In the genomic region with DNA sequence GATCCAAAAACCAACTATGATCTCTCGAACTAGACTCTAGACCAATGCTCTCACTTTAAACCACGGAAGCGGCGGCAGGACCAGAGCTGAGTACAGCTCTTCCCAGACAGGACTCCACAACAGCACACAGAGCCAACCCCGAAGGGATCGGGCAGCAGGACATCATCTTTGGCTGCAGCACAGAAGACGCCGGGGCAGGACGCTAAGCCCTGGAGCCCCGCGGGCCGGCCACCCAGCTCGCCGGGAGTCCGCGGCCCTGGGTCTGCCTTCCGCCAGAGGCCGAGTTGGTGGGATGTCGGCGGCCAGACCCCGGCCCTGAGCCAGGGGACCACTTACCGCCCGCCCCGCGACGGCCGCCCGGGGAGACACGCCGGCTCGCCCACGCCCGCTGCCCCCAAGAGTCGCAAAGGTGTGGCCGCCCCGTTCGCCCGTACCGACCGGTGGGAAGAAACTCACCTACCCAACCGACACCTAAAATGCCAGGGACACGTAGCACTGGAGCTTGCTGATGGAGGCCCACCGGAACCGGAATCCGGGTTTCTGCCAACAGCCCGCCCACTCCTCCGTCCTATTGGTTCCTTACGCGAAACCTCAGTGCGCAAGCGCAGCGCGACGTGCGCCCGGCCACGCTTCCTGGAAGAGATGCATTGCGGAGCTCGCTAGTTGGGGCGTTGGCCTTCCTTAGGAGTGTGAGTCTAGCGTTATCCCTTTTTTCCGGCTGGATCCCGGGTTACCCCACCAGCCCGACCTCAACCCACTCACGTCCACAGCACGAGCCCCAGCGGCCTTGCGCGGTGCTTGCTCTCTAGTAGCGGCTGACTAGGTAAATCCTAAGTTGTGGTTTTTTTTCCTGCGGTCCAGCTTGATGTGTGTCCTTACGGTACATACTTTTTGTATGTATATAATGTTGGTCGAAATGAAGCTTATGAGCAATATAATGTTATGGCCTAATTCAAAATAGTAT, we compare ENCODE assay signal across 1 cellular context.
A peak's percentile ranks its signal among the peaks of the same experiment; 100 is the strongest.
TF ChIP-seq lines count a peak whose summit lies in the region.

A gene (minus strand): TSS at position 510 of the 964 bp plus-strand sequence. CDS start 1,623 bp downstream, outside the sequence.

TF ChIP-seq in K562, 482 proteins besides CTCF, POLR2A, EP300 and RAD21 (continued from another document):
- TF ChIP-seq JUND (IDR thresholded peaks at IDR 0.05; ENCODE audit: borderline replicate concordance, low read depth, low read length) (peak; percentile 34; the same call in 1 of the 2 replicates), JUND (tag; IDR thresholded peaks at IDR 0.05; ENCODE audit: borderline replicate concordance, low read depth, low read length) (no peak; the same call in 2 of the 3 replicates), ZNF133 (CRISPR knock-in tag; IDR thresholded peaks at IDR 0.05) (no peak), ATF7 (IDR thresholded peaks at IDR 0.05) (peak; percentile 53), PRPF4 (IDR thresholded peaks at IDR 0.05; ENCODE audit: insufficient read depth, low read depth, low read length, poor library complexity, severe bottlenecking) (no peak), ZKSCAN8 (CRISPR knock-in tag; IDR thresholded peaks at IDR 0.05) (no peak), SRF (CRISPR knock-in tag; IDR thresholded peaks at IDR 0.05) (no peak; a peak in 1 of 4 replicates), ZEB2 (IDR thresholded peaks at IDR 0.05) (no peak), ZNF57 (CRISPR knock-in tag; IDR thresholded peaks at IDR 0.05) (0 out of 2 replicates have a peak, but pooled peaks have one; percentile 46), LARP7 (IDR thresholded peaks at IDR 0.05) (no peak), NUFIP1 (IDR thresholded peaks at IDR 0.05; ENCODE audit: partially characterized antibody) (no peak), ZNF212 (CRISPR knock-in tag; IDR thresholded peaks at IDR 0.05) (no peak), MBD2 (IDR thresholded peaks at IDR 0.05; ENCODE audit: borderline replicate concordance, low read depth) (peak; percentile 68; the same call in 1 of the 2 replicates), NR1H2 (CRISPR knock-in tag; IDR thresholded peaks at IDR 0.05) (no peak), ZNF184 (CRISPR knock-in tag; IDR thresholded peaks at IDR 0.05) (no peak), PTBP1 (IDR thresholded peaks at IDR 0.05; ENCODE audit: low read depth, low read length) (no peak), ZFX (CRISPR knock-in tag; IDR thresholded peaks at IDR 0.05) (peak; percentile 92), NFXL1 (CRISPR knock-in tag; IDR thresholded peaks at IDR 0.05) (no peak), ELF2 (CRISPR knock-in tag; IDR thresholded peaks at IDR 0.05) (peak; percentile 59; the same call in 1 of the 2 replicates), NR3C1 (CRISPR knock-in tag; IDR thresholded peaks at IDR 0.05) (no peak)
- TF ChIP-seq, protein P1, sequence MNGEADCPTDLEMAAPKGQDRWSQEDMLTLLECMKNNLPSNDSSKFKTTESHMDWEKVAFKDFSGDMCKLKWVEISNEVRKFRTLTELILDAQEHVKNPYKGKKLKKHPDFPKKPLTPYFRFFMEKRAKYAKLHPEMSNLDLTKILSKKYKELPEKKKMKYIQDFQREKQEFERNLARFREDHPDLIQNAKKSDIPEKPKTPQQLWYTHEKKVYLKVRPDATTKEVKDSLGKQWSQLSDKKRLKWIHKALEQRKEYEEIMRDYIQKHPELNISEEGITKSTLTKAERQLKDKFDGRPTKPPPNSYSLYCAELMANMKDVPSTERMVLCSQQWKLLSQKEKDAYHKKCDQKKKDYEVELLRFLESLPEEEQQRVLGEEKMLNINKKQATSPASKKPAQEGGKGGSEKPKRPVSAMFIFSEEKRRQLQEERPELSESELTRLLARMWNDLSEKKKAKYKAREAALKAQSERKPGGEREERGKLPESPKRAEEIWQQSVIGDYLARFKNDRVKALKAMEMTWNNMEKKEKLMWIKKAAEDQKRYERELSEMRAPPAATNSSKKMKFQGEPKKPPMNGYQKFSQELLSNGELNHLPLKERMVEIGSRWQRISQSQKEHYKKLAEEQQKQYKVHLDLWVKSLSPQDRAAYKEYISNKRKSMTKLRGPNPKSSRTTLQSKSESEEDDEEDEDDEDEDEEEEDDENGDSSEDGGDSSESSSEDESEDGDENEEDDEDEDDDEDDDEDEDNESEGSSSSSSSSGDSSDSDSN (IDR thresholded peaks at IDR 0.05; ENCODE audit: borderline replicate concordance in 1 of 2, low read depth in 2 of 2, low read length in 2 of 2) = 0 out of 4 replicates have a peak, but pooled peaks of 1 of the 2 experiments have one; percentile 25
- TF ChIP-seq, protein P2, sequence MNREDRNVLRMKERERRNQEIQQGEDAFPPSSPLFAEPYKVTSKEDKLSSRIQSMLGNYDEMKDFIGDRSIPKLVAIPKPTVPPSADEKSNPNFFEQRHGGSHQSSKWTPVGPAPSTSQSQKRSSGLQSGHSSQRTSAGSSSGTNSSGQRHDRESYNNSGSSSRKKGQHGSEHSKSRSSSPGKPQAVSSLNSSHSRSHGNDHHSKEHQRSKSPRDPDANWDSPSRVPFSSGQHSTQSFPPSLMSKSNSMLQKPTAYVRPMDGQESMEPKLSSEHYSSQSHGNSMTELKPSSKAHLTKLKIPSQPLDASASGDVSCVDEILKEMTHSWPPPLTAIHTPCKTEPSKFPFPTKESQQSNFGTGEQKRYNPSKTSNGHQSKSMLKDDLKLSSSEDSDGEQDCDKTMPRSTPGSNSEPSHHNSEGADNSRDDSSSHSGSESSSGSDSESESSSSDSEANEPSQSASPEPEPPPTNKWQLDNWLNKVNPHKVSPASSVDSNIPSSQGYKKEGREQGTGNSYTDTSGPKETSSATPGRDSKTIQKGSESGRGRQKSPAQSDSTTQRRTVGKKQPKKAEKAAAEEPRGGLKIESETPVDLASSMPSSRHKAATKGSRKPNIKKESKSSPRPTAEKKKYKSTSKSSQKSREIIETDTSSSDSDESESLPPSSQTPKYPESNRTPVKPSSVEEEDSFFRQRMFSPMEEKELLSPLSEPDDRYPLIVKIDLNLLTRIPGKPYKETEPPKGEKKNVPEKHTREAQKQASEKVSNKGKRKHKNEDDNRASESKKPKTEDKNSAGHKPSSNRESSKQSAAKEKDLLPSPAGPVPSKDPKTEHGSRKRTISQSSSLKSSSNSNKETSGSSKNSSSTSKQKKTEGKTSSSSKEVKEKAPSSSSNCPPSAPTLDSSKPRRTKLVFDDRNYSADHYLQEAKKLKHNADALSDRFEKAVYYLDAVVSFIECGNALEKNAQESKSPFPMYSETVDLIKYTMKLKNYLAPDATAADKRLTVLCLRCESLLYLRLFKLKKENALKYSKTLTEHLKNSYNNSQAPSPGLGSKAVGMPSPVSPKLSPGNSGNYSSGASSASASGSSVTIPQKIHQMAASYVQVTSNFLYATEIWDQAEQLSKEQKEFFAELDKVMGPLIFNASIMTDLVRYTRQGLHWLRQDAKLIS (CRISPR knock-in tag; IDR thresholded peaks at IDR 0.05) = 0 out of 2 replicates have a peak, but pooled peaks have one; percentile 9
- TF ChIP-seq, protein P3, sequence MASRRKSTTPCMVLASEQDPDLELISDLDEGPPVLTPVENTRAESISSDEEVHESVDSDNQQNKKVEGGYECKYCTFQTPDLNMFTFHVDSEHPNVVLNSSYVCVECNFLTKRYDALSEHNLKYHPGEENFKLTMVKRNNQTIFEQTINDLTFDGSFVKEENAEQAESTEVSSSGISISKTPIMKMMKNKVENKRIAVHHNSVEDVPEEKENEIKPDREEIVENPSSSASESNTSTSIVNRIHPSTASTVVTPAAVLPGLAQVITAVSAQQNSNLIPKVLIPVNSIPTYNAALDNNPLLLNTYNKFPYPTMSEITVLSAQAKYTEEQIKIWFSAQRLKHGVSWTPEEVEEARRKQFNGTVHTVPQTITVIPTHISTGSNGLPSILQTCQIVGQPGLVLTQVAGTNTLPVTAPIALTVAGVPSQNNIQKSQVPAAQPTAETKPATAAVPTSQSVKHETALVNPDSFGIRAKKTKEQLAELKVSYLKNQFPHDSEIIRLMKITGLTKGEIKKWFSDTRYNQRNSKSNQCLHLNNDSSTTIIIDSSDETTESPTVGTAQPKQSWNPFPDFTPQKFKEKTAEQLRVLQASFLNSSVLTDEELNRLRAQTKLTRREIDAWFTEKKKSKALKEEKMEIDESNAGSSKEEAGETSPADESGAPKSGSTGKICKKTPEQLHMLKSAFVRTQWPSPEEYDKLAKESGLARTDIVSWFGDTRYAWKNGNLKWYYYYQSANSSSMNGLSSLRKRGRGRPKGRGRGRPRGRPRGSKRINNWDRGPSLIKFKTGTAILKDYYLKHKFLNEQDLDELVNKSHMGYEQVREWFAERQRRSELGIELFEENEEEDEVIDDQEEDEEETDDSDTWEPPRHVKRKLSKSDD (conservative IDR thresholded peaks at IDR 0.05; ENCODE audit: low read length) = no peak
TF ChIP-seq in K562: peak in this region for 106.
